18 cellular contexts compared by ENCODE assay signal in the genomic region with DNA sequence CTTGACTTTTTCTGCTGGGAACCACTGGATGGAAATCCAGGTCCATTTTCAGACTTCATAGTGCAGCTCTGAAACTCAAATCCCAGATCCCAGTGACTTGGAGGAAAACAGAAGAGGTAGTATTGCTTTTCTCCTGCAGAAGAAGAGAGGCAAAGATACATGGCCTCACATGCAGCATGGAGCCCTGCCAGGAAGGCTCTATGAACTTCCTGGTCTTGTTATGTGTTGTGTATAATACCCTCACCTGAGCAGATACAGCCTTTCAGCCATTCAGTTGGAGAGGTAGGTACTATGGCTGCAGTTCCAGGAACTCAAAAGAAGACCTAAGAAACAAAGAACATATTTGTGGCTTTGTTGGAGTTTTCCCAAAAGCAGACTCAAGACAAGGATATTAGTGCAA.
DNase-seq lines count a peak whose midpoint lies in the region; ATAC-seq and TF ChIP-seq lines count a peak whose summit lies in the region.
"Had no signal": no experiment of that assay in that cellular context is flagged by ENCODE, and none has a peak within 500 bp of the region (broad histone marks: within the 10 kb centered on the region; RNA-seq: fewer than 3 reads in every experiment).

No MANE protein-coding gene starts in this region.

- ATAC-seq in GM23338 (no peak), GM18868 (IDR thresholded peaks at IDR 0.05; ENCODE audit: unreplicated experiment) (no peak)
- ATAC-seq: K562 had no signal

- TF ChIP-seq CTCF in colonic mucosa (IDR thresholded peaks at IDR 0.05) (no peak), stomach (IDR thresholded peaks at IDR 0.05) (no peak), GM23338 (conservative IDR thresholded peaks at IDR 0.05; ENCODE audit: low read depth in 2 of 2) (no peak), uterus (IDR thresholded peaks at IDR 0.05) (no peak)

- peaks cover 1% of the 10 kb centered on the region for H3K27me3 Mint-ChIP-seq in GM23338 (ENCODE audit: insufficient read depth, low read depth, poor library complexity)

- H3K9me2 ChIP-seq in GM23338 (ENCODE audit: insufficient read depth), result no peaks in the 10 kb centered on the region

- H3K4me1 Mint-ChIP-seq in GM23338, result peaks cover 4% of the 10 kb centered on the region; the same call in 2 of the 3 replicates
- H3K4me1 Mint-ChIP-seq: CD4-positive, alpha-beta memory T cell had no signal

- no peak overlapping the region for H3K9ac ChIP-seq in colonic mucosa (ENCODE audit: low read depth in 2 of 2, low read length in 2 of 2)
- H3K9ac ChIP-seq: BLaER1 had no signal

- H3K4me3 ChIP-seq in colonic mucosa (no peak overlapping the region), stomach (no peak overlapping the region), GM23338 (no peak overlapping the region), uterus (no peak overlapping the region)
- H3K4me3 ChIP-seq: BLaER1, K562 had no signal

- no peaks in the 10 kb centered on the region for H3F3A ChIP-seq in GM23338 (replicated peaks; ENCODE audit: low read depth)

- H3K79me2 ChIP-seq in GM23338 (replicated peaks; ENCODE audit: insufficient read depth), result no peaks in the 10 kb centered on the region

- no peak for TF ChIP-seq EP300 in stomach (IDR thresholded peaks at IDR 0.05)

- H3K36me3 ChIP-seq in colonic mucosa, result no peaks in the 10 kb centered on the region
- no peaks in the 10 kb centered on the region for H3K36me3 ChIP-seq in stomach
- H3K36me3 ChIP-seq in GM23338 (ENCODE audit: insufficient read depth), result no peaks in the 10 kb centered on the region
- no peaks in the 10 kb centered on the region for H3K36me3 ChIP-seq in uterus
- H3K36me3 ChIP-seq: BLaER1 had no signal

- no peaks in the 10 kb centered on the region for H3K9me3 ChIP-seq in colonic mucosa
- no peaks in the 10 kb centered on the region for H3K9me3 ChIP-seq in stomach
- no peaks in the 10 kb centered on the region for H3K9me3 ChIP-seq in uterus

- no peak overlapping the region for H3K27ac ChIP-seq in colonic mucosa
- no peak overlapping the region for H3K27ac ChIP-seq in stomach
- no peak overlapping the region for H3K27ac ChIP-seq in GM23338 (ENCODE audit: low read depth)
- no peak overlapping the region for H3K27ac ChIP-seq in uterus
- H3K27ac ChIP-seq: BLaER1, HL-60 had no signal

- H4K20me1 ChIP-seq in GM23338 (replicated peaks; ENCODE audit: insufficient read depth), result no peaks in the 10 kb centered on the region
- H4K20me1 ChIP-seq: BLaER1 had no signal

- intact Hi-C loops in colonic mucosa (cut with DNase I), result no loop called here
- intact Hi-C loops in stomach (cut with DNase I; ENCODE audit: low total_unique reads), result no loop called here
- intact Hi-C loops in uterus (cut with DNase I; ENCODE audit: low total_unique reads), result no loop called here

- DNase-seq in DMS53 (lab: John Stamatoyannopoulos, UW) (peak; percentile 5), DMS53 treated with DMSO at 0.1 percent for 48 hours (lab: John Stamatoyannopoulos, UW; ENCODE audit: unreplicated experiment) (no peak), colonic mucosa (peak; percentile 27), mucosa of gallbladder (ENCODE audit: low spot score) (peak; percentile 32), stomach (peak; percentile 46), GM23338 (ENCODE audit: low spot score) (no peak), uterus (no peak)
- DNase-seq: 8988T; CD4-positive, alpha-beta memory T cell; DMS79; GDM1; HCEC 1CT; IMR-90 had no signal

- no peaks in the 10 kb centered on the region for H3K27me3 ChIP-seq in colonic mucosa
- no peaks in the 10 kb centered on the region for H3K27me3 ChIP-seq in stomach
- no peaks in the 10 kb centered on the region for H3K27me3 ChIP-seq in GM23338 (ENCODE audit: insufficient read depth)
- H3K27me3 ChIP-seq in uterus, result no peaks in the 10 kb centered on the region
- H3K27me3 ChIP-seq: BLaER1 had no signal

- H3K27ac Mint-ChIP-seq in GM23338, result no peak overlapping the region
- H3K27ac Mint-ChIP-seq: CD14-positive monocyte; CD4-positive, alpha-beta memory T cell had no signal

- H3K4me1 ChIP-seq in colonic mucosa (no peaks in the 10 kb centered on the region), stomach (peaks cover 0 to 8% (median 0%) of the 10 kb centered on the region in 4 donors), GM23338 (ENCODE audit: insufficient read depth) (no peaks in the 10 kb centered on the region), uterus (no peaks in the 10 kb centered on the region)

- TF ChIP-seq POLR2A in stomach (IDR thresholded peaks at IDR 0.05) (no peak), uterus (IDR thresholded peaks at IDR 0.05) (no peak)

- peaks cover 6% of the 10 kb centered on the region; the same call in 2 of the 3 replicates for H3K9me3 Mint-ChIP-seq in GM23338

- no peak overlapping the region for H3K4me3 Mint-ChIP-seq in GM23338
- H3K4me3 Mint-ChIP-seq: CD4-positive, alpha-beta memory T cell had no signal

- no peak overlapping the region for H2AFZ ChIP-seq in GM23338

- H3K36me3 Mint-ChIP-seq in GM23338 (ENCODE audit: low read depth), result 0 out of 3 replicates have a peak, but pooled peaks cover 3% of the 10 kb centered on the region
- H3K36me3 Mint-ChIP-seq: CD14-positive monocyte; CD4-positive, alpha-beta memory T cell had no signal

- no peak overlapping the region for H3K4me2 ChIP-seq in GM23338

TF ChIP-seq in GM23338, 12 proteins besides CTCF, POLR2A, EP300 and RAD21 (continues in another document):
- TF ChIP-seq POLR2AphosphoS5 (IDR thresholded peaks at IDR 0.05; ENCODE audit: low read depth) (no peak), EZH2 (IDR thresholded peaks at IDR 0.05; ENCODE audit: low read depth, unreplicated experiment) (no peak), STAT1 (IDR thresholded peaks at IDR 0.05; ENCODE audit: unreplicated experiment) (no peak), NANOG (IDR thresholded peaks at IDR 0.05; ENCODE audit: borderline replicate concordance) (no peak), JUNB (IDR thresholded peaks at IDR 0.05; ENCODE audit: unreplicated experiment) (no peak), EZH2phosphoT487 (IDR thresholded peaks at IDR 0.05; ENCODE audit: unreplicated experiment) (no peak), ZNF114 (CRISPR knock-in tag; IDR thresholded peaks at IDR 0.05) (no peak), ZNF331 (CRISPR knock-in tag; IDR thresholded peaks at IDR 0.05; ENCODE audit: low read depth) (no peak), CREB1 (CRISPR knock-in tag; IDR thresholded peaks at IDR 0.05; ENCODE audit: low read depth) (no peak)
- TF ChIP-seq, protein P1, sequence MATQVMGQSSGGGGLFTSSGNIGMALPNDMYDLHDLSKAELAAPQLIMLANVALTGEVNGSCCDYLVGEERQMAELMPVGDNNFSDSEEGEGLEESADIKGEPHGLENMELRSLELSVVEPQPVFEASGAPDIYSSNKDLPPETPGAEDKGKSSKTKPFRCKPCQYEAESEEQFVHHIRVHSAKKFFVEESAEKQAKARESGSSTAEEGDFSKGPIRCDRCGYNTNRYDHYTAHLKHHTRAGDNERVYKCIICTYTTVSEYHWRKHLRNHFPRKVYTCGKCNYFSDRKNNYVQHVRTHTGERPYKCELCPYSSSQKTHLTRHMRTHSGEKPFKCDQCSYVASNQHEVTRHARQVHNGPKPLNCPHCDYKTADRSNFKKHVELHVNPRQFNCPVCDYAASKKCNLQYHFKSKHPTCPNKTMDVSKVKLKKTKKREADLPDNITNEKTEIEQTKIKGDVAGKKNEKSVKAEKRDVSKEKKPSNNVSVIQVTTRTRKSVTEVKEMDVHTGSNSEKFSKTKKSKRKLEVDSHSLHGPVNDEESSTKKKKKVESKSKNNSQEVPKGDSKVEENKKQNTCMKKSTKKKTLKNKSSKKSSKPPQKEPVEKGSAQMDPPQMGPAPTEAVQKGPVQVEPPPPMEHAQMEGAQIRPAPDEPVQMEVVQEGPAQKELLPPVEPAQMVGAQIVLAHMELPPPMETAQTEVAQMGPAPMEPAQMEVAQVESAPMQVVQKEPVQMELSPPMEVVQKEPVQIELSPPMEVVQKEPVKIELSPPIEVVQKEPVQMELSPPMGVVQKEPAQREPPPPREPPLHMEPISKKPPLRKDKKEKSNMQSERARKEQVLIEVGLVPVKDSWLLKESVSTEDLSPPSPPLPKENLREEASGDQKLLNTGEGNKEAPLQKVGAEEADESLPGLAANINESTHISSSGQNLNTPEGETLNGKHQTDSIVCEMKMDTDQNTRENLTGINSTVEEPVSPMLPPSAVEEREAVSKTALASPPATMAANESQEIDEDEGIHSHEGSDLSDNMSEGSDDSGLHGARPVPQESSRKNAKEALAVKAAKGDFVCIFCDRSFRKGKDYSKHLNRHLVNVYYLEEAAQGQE (IDR thresholded peaks at IDR 0.05; ENCODE audit: unreplicated experiment), result no peak
- TF ChIP-seq, protein P2, sequence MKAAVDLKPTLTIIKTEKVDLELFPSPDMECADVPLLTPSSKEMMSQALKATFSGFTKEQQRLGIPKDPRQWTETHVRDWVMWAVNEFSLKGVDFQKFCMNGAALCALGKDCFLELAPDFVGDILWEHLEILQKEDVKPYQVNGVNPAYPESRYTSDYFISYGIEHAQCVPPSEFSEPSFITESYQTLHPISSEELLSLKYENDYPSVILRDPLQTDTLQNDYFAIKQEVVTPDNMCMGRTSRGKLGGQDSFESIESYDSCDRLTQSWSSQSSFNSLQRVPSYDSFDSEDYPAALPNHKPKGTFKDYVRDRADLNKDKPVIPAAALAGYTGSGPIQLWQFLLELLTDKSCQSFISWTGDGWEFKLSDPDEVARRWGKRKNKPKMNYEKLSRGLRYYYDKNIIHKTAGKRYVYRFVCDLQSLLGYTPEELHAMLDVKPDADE (IDR thresholded peaks at IDR 0.05), result no peak

Comparison
In these comparisons a context has a peak if more than half of its experiments do, and no peak if none do; other contexts are left out.
1. DNase-seq: peak in DMS53 (single experiment), colonic mucosa (single experiment), mucosa of gallbladder (single experiment) and stomach (single experiment); none in DMS53 treated with DMSO at 0.1 percent for 48 hours (single experiment), GM23338 (single experiment) and uterus (0 of 2).